In the genomic region with DNA sequence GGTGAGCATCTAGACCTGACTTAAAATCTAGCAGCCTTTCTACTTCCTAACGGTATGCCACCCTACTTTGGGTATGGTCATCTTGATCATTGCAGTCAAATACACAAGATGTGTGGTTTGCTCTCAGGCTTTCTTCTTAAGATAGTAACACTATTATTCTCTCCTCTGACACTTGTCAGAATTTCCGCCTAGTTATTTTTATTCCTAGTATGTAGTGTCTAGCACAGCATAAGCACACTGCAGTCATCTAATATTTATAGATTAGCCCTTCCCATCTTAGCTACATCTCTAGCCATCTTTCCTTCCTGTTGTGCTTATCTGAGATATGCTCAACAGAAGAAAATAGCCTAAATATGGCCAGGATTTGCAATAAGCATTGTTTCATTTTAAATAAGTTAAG, we compare ENCODE assay signal across 27 cellular contexts.
"Had no signal": no experiment of that assay in that cellular context is flagged by ENCODE, and none has a peak within 500 bp of the region (broad histone marks: within the 10 kb centered on the region; RNA-seq: fewer than 3 reads in every experiment).

No MANE protein-coding gene starts in this region.

- DNase-seq: activated CD4-positive, alpha-beta T cell treated with anti-CD3 and anti-CD28 coated beads, Interleukin-2, amount 10 ng/mL, durations not matched to agents 24 days and 14 days; activated CD4-positive, alpha-beta T cell treated with anti-CD3 and anti-CD28 coated beads, Interleukin-2, amount 50 U/mL, for 4 hours; activated CD8-positive, alpha-beta T cell treated with anti-CD3 and anti-CD28 coated beads for 36 hours; activated effector memory CD4-positive, alpha-beta T cell treated with anti-CD3 and anti-CD28 coated beads, Interleukin-2, amount 50 U/mL, for 16 hours; activated naive CD4-positive, alpha-beta T cell; activated naive CD4-positive, alpha-beta T cell treated with anti-CD3 and anti-CD28 coated beads, Interleukin-2, amount 50 U/mL, for 16 hours; activated naive CD8-positive, alpha-beta T cell treated with anti-CD3 and anti-CD28 coated beads for 36 hours; activated T-cell treated with anti-CD3 and anti-CD28 coated beads, Interleukin-2, amount 50 U/mL, for 1 hour; activated T-cell treated with anti-CD3 and anti-CD28 coated beads, Interleukin-2, amount 50 U/mL, for 72 hours; amniotic stem cell; aorta; brain microvascular endothelial cell; central memory CD4-positive, alpha-beta T cell; NCI-H1048; NCI-H1105 treated with DMSO at 0.1 percent for 48 hours; NCI-H1436; NCI-H1694; NCI-H1930; NCI-H2081 treated with DMSO at 0.1 percent for 48 hours; NCI-H226; NCI-H446 treated with DMSO at 0.1 percent for 48 hours; NCI-H82; PC-3; Peyer's patch; Right ventricle myocardium superior had no signal

- H3K27ac ChIP-seq: brain microvascular endothelial cell, Peyer's patch, RWPE1 had no signal

- H3K4me3 ChIP-seq: Peyer's patch had no signal

- H3K27me3 ChIP-seq: brain microvascular endothelial cell, Peyer's patch had no signal

- H3K4me1 ChIP-seq: Peyer's patch had no signal

- H3K36me3 ChIP-seq: brain microvascular endothelial cell, Peyer's patch had no signal

- H3K9me3 ChIP-seq: Peyer's patch had no signal

- ATAC-seq: activated CD8-positive, alpha-beta T cell treated with anti-CD3 and anti-CD28 coated beads for 36 hours; activated T-cell treated with anti-CD3 and anti-CD28 coated beads, Interleukin-2, amount 50 U/mL, for 72 hours; activated T-helper 17 cell treated with anti-CD3 and anti-CD28 coated beads, Interleukin-2, amount 50 U/mL, for 72 hours had no signal
